Comparison of ENCODE assay signal across 2 cellular contexts in genomic region chr1:18179009-18179408, GRCh38.
TF ChIP-seq lines count a peak whose summit lies in the region.

No MANE protein-coding gene starts in this region.

TF ChIP-seq in SK-N-SH, 30 proteins besides CTCF, POLR2A, EP300 and RAD21 (continued from another document):
- TF ChIP-seq IRF3 (IDR thresholded peaks at IDR 0.05; ENCODE audit: low read depth, low read length) (no peak), GABPA (IDR thresholded peaks at IDR 0.05; ENCODE audit: low read depth) (no peak), PBX3 (IDR thresholded peaks at IDR 0.05) (no peak), USF2 (IDR thresholded peaks at IDR 0.05; ENCODE audit: borderline replicate concordance, low read depth, low read length) (no peak), USF1 (IDR thresholded peaks at IDR 0.05; ENCODE audit: borderline replicate concordance, low read depth) (no peak), SIN3A (IDR thresholded peaks at IDR 0.05; ENCODE audit: borderline replicate concordance, low read depth, low read length) (no peak), MEF2A (IDR thresholded peaks at IDR 0.05; ENCODE audit: borderline replicate concordance, low read depth) (no peak), RFX5 (IDR thresholded peaks at IDR 0.05; ENCODE audit: low read length) (no peak), RXRA (IDR thresholded peaks at IDR 0.05; ENCODE audit: borderline replicate concordance, low read depth) (no peak), CHD2 (IDR thresholded peaks at IDR 0.05; ENCODE audit: low read length, partially characterized antibody) (no peak), FOSL2 (IDR thresholded peaks at IDR 0.05; ENCODE audit: borderline replicate concordance, low read depth) (no peak), NRF1 (IDR thresholded peaks at IDR 0.05; ENCODE audit: low read depth, low read length) (no peak)
TF ChIP-seq in SK-N-SH: peak in this region for 0.

TF ChIP-seq in SK-N-SH treated with all-trans-retinoic acid at 6 μM for 48 hours, 23 proteins besides CTCF, POLR2A, EP300 and RAD21 (continued from another document):
- TF ChIP-seq POU6F1 (CRISPR knock-in tag; IDR thresholded peaks at IDR 0.05; ENCODE audit: borderline replicate concordance, low read depth): no peak
- TF ChIP-seq RARB (CRISPR knock-in tag; IDR thresholded peaks at IDR 0.05): no peak
